In the genomic region with DNA sequence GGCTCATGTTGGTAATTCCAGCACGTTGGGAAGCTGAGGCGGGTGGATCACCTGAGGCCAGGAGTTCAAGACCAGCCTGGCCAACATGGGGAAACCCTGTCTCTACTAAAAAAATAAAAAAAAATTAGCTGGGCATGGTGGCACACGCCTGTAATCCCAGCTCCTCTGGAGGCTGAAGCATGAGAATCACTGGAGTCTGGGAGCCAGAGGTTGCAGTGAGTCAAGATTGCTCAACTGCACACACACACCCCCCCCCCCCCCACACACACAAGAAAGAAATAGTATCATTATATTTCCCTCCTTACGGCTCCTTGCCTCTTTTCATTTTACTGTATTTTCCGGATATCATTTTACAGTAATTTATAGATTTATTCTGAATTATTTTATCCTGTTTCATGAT, we compare ENCODE assay signal across 24 cellular contexts.
DNase-seq lines count a peak whose midpoint lies in the region; ATAC-seq and TF ChIP-seq lines count a peak whose summit lies in the region.
"Had no signal": no experiment of that assay in that cellular context is flagged by ENCODE, and none has a peak within 500 bp of the region (broad histone marks: within the 10 kb centered on the region; RNA-seq: fewer than 3 reads in every experiment).

No MANE protein-coding gene starts in this region.

- no peaks in the 10 kb centered on the region for H3K27me3 Mint-ChIP-seq in MCF 10A (ENCODE audit: insufficient read depth, unreplicated experiment)
- H3K27me3 Mint-ChIP-seq in natural killer cell (ENCODE audit: low read depth in 2 of 2), result no peaks in the 10 kb centered on the region
- H3K27me3 Mint-ChIP-seq in GM23338 (ENCODE audit: insufficient read depth, low read depth, poor library complexity), result no peaks in the 10 kb centered on the region
- H3K27me3 Mint-ChIP-seq: CD8-positive, alpha-beta memory T cell had no signal

- DNase-seq in MCF 10A (ENCODE audit: unreplicated experiment), result peak; percentile 43
- no peak for DNase-seq in breast epithelium (ENCODE audit: low spot score in 2 of 2)
- peak; percentile 42 for DNase-seq in mammary epithelial cell
- DNase-seq in foreskin keratinocyte, result peak; percentile 17 to 59
- no peak for DNase-seq in natural killer cell
- DNase-seq in NCI-H187 (lab: John Stamatoyannopoulos, UW), result no peak
- DNase-seq in GM23338 (ENCODE audit: low spot score), result no peak
- DNase-seq: BE2C; CD8-positive, alpha-beta memory T cell; DMS 273 treated with DMSO at 0.1 percent for 48 hours; DMS79; HCEC 1CT; NCI-H1105 treated with DMSO at 0.1 percent for 48 hours; NCI-H146; NCI-H2029; NCI-H446 treated with DMSO at 0.1 percent for 48 hours; NCI-H526; PC-9 had no signal

- H2AFZ ChIP-seq in mammary epithelial cell (ENCODE audit: low read depth, low read length), result no peak overlapping the region
- no peak overlapping the region for H2AFZ ChIP-seq in GM23338
- H2AFZ ChIP-seq: PC-9 had no signal

- H3K79me2 ChIP-seq in mammary epithelial cell (ENCODE audit: insufficient read depth, low read length), result no peaks in the 10 kb centered on the region
- H3K79me2 ChIP-seq in GM23338 (replicated peaks; ENCODE audit: insufficient read depth), result no peaks in the 10 kb centered on the region

- H3K9me3 Mint-ChIP-seq in MCF 10A (ENCODE audit: unreplicated experiment) (no peaks in the 10 kb centered on the region), natural killer cell (peaks cover 3 to 7% of the 10 kb centered on the region in 2 donors), GM23338 (peaks cover 4% of the 10 kb centered on the region; the same call in 2 of the 3 replicates)

- CTCF ChIA-PET in MCF 10A (lab: Yijun Ruan, JAX) (no interaction called here), mammary epithelial cell (lab: Charles Lee; ENCODE audit: low non-redundant PET) (no interaction called here)

- H3K27ac Mint-ChIP-seq in MCF 10A (ENCODE audit: low read depth, unreplicated experiment) (no peak overlapping the region), natural killer cell (no peak overlapping the region), GM23338 (no peak overlapping the region)
- H3K27ac Mint-ChIP-seq: CD14-positive monocyte; CD8-positive, alpha-beta memory T cell had no signal

- dilution Hi-C loops in mammary epithelial cell (cut with HindIII; ENCODE audit: low sequenced_read_pairs), result no loop called here

- in situ Hi-C loops in mammary epithelial cell (cut with MboI; ENCODE audit: low sequenced_read_pairs in 2 of 2), result no loop called here

- intact Hi-C loops in MCF 10A (cut with micrococcal nuclease) (no loop called here), breast epithelium (cut with DNase I; ENCODE audit: low total_unique reads) (no loop called here), mammary epithelial cell (cut with micrococcal nuclease) (no loop called here), natural killer cell (cut with micrococcal nuclease) (no loop called here)

- H4K20me1 ChIP-seq in mammary epithelial cell (ENCODE audit: insufficient read depth, low read length) (no peaks in the 10 kb centered on the region), GM23338 (replicated peaks; ENCODE audit: insufficient read depth) (no peaks in the 10 kb centered on the region)

- no peaks in the 10 kb centered on the region for H3K36me3 Mint-ChIP-seq in MCF 10A (ENCODE audit: insufficient read depth, unreplicated experiment)
- peaks cover 12% of the 10 kb centered on the region for H3K36me3 Mint-ChIP-seq in natural killer cell
- H3K36me3 Mint-ChIP-seq in GM23338 (ENCODE audit: low read depth), result peaks cover 4% of the 10 kb centered on the region; the same call in 1 of the 3 replicates
- H3K36me3 Mint-ChIP-seq: CD14-positive monocyte; CD8-positive, alpha-beta memory T cell had no signal

- no peaks in the 10 kb centered on the region for H3K36me3 ChIP-seq in breast epithelium
- H3K36me3 ChIP-seq in mammary epithelial cell (ENCODE audit: insufficient read depth, low read length), result no peaks in the 10 kb centered on the region
- H3K36me3 ChIP-seq in GM23338 (ENCODE audit: insufficient read depth), result no peaks in the 10 kb centered on the region
- H3K36me3 ChIP-seq: BE2C, SJCRH30 had no signal

- ATAC-seq in foreskin keratinocyte (no peak), HG03342 (IDR thresholded peaks at IDR 0.05; ENCODE audit: unreplicated experiment) (no peak), natural killer cell (no peak), GM23338 (no peak)
- ATAC-seq: Right ventricle myocardium inferior, SK-N-SH treated with all-trans-retinoic acid at 6 μM for 48 hours had no signal

- H3K27ac ChIP-seq in breast epithelium, result no peak overlapping the region
- H3K27ac ChIP-seq in mammary epithelial cell (ENCODE audit: insufficient read depth, low read depth, low read length), result no peak overlapping the region
- H3K27ac ChIP-seq in foreskin keratinocyte, result no peak overlapping the region
- no peak overlapping the region for H3K27ac ChIP-seq in GM23338 (ENCODE audit: low read depth)
- H3K27ac ChIP-seq: 22Rv1, PC-9, SJCRH30 had no signal

- peaks cover 5% of the 10 kb centered on the region for H3K4me1 Mint-ChIP-seq in MCF 10A (ENCODE audit: insufficient read depth, unreplicated experiment)
- no peaks in the 10 kb centered on the region for H3K4me1 Mint-ChIP-seq in natural killer cell
- H3K4me1 Mint-ChIP-seq in GM23338, result no peaks in the 10 kb centered on the region
- H3K4me1 Mint-ChIP-seq: CD14-positive monocyte; CD8-positive, alpha-beta memory T cell had no signal

- H3K27me3 ChIP-seq in breast epithelium, result no peaks in the 10 kb centered on the region
- H3K27me3 ChIP-seq in mammary epithelial cell (ENCODE audit: insufficient read depth, low read length), result no peaks in the 10 kb centered on the region
- no peaks in the 10 kb centered on the region for H3K27me3 ChIP-seq in foreskin keratinocyte
- no peaks in the 10 kb centered on the region for H3K27me3 ChIP-seq in GM23338 (ENCODE audit: insufficient read depth)
- H3K27me3 ChIP-seq: BE2C, SJCRH30 had no signal

- WGBS in mammary epithelial cell (ENCODE audit: low coverage, missing lambda C conversion rate), result 82% methylated on average over 3 of the region's 5 CpGs

- H3K4me2 ChIP-seq in mammary epithelial cell (ENCODE audit: insufficient read depth, low read depth, low read length) (no peak overlapping the region), GM23338 (no peak overlapping the region)
- H3K4me2 ChIP-seq: PC-9 had no signal

- H3K9ac ChIP-seq in mammary epithelial cell (ENCODE audit: insufficient read depth, low read length), result no peak overlapping the region

- H3K9me2 ChIP-seq in GM23338 (ENCODE audit: insufficient read depth), result 0 out of 2 replicates have a peak, but pooled peaks cover 4% of the 10 kb centered on the region

- H3K4me1 ChIP-seq in breast epithelium (no peaks in the 10 kb centered on the region), mammary epithelial cell (ENCODE audit: insufficient read depth, low read length) (no peaks in the 10 kb centered on the region), foreskin keratinocyte (no peaks in the 10 kb centered on the region), GM23338 (ENCODE audit: insufficient read depth) (no peaks in the 10 kb centered on the region)
- H3K4me1 ChIP-seq: BE2C had no signal

- BruUV-seq in MCF 10A (replicated peaks; lab: Mats Ljungman, UMichigan), result no TSS peak
- BruUV-seq in mammary epithelial cell (replicated peaks; lab: Mats Ljungman, UMichigan), result no TSS peak

- H3K4me3 Mint-ChIP-seq in MCF 10A (ENCODE audit: unreplicated experiment) (no peak overlapping the region), natural killer cell (no peak overlapping the region), GM23338 (no peak overlapping the region)
- H3K4me3 Mint-ChIP-seq: CD14-positive monocyte; CD8-positive, alpha-beta memory T cell had no signal

- no peaks in the 10 kb centered on the region for H3F3A ChIP-seq in GM23338 (replicated peaks; ENCODE audit: low read depth)

- POLR2A ChIA-PET in MCF 10A (lab: Yijun Ruan, JAX), result interaction anchor here (0.7 kb wide), 1 partner anchor 40 kb away, joined by 7 read pairs; no protein-coding TSS in a partner anchor

- H3K9me3 ChIP-seq in breast epithelium (peaks cover 0 to 3% of the 10 kb centered on the region in 2 donors), mammary epithelial cell (replicated peaks; ENCODE audit: insufficient read depth, low read length) (peaks cover 2% of the 10 kb centered on the region)
- H3K9me3 ChIP-seq: BE2C, SJCRH30 had no signal

- no peak for TF ChIP-seq POLR2A in breast epithelium (IDR thresholded peaks at IDR 0.05)

- H3K4me3 ChIP-seq in breast epithelium, result no peak overlapping the region
- H3K4me3 ChIP-seq in mammary epithelial cell (replicated peaks in 1 of 3; ENCODE audit: insufficient read depth in 1 of 3, low read depth in 2 of 3, low read length in 3 of 3), result no peak overlapping the region
- H3K4me3 ChIP-seq in GM23338, result no peak overlapping the region
- H3K4me3 ChIP-seq: PC-9, SJCRH30 had no signal

- TF ChIP-seq CTCF in MCF 10A (IDR thresholded peaks at IDR 0.05; ENCODE audit: unreplicated experiment) (no peak), breast epithelium (IDR thresholded peaks at IDR 0.05) (no peak), mammary epithelial cell (conservative IDR thresholded peaks at IDR 0.05 in 1 of 2, IDR thresholded peaks at IDR 0.05 in 1 of 2; ENCODE audit: extremely low read depth in 1 of 2, insufficient read depth in 1 of 2, low read depth in 1 of 2, low read length in 2 of 2) (no peak), foreskin keratinocyte (conservative IDR thresholded peaks at IDR 0.05) (no peak), natural killer cell (IDR thresholded peaks at IDR 0.05) (no peak), GM23338 (conservative IDR thresholded peaks at IDR 0.05; ENCODE audit: low read depth in 2 of 2) (no peak)

TF ChIP-seq in GM23338, 12 proteins besides CTCF, POLR2A, EP300 and RAD21 (continues in another document):
- TF ChIP-seq ZNF331 (CRISPR knock-in tag; IDR thresholded peaks at IDR 0.05; ENCODE audit: low read depth) (no peak), POLR2AphosphoS5 (IDR thresholded peaks at IDR 0.05; ENCODE audit: low read depth) (no peak), CREB1 (CRISPR knock-in tag; IDR thresholded peaks at IDR 0.05; ENCODE audit: low read depth) (no peak), JUNB (IDR thresholded peaks at IDR 0.05; ENCODE audit: unreplicated experiment) (no peak), NANOG (IDR thresholded peaks at IDR 0.05; ENCODE audit: borderline replicate concordance) (no peak), EZH2 (IDR thresholded peaks at IDR 0.05; ENCODE audit: low read depth, unreplicated experiment) (no peak), EZH2phosphoT487 (IDR thresholded peaks at IDR 0.05; ENCODE audit: unreplicated experiment) (no peak)

Comparison
In these comparisons a context has a peak if more than half of its experiments do, and no peak if none do; other contexts are left out.
1. DNase-seq: peak in MCF 10A (single experiment), mammary epithelial cell (single experiment) and foreskin keratinocyte (2 of 2); none in breast epithelium (0 of 2), natural killer cell (single experiment), NCI-H187 (0 of 2) and GM23338 (single experiment).